In the genomic region with DNA sequence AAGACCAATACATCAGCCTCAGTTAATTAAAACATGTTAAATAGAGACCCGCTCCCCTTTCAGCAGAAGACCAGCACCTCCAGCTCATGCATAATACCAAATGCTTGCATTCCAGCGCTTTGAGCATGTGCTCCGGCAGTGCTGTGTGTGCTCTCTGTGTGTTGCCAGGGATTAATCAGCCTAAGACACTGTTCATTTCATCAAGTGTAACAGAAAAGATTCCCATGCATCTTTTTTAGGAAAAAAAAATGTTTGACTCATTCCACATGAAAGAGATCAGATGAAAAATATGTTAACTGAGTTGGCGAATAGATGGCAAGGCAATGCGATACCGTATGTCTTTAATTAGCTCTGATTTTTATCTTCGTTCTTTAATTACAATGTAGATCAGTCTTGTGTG, we compare ENCODE assay signal across 15 cellular contexts.
A peak's percentile ranks its signal among the peaks of the same experiment; 100 is the strongest.
DNase-seq lines count a peak whose midpoint lies in the region; ATAC-seq and TF ChIP-seq lines count a peak whose summit lies in the region.
"Had no signal": no experiment of that assay in that cellular context is flagged by ENCODE, and none has a peak within 500 bp of the region (broad histone marks: within the 10 kb centered on the region; RNA-seq: fewer than 3 reads in every experiment).

No MANE protein-coding gene starts in this region.

- no peak for TF ChIP-seq CTCF in foreskin fibroblast (IDR thresholded peaks at IDR 0.05; ENCODE audit: low read depth, low read length)

- no peaks in the 10 kb centered on the region for H3K27me3 Mint-ChIP-seq in activated CD8-positive, alpha-beta T cell treated with anti-CD3 and anti-CD28 coated beads, Interleukin-2, amount 10 ng/mL, durations not matched to agents 7 days and 5 days (ENCODE audit: low read depth)
- H3K27me3 Mint-ChIP-seq: progenitor cell of endocrine pancreas had no signal

- POLR2A ChIA-PET in activated CD8-positive, alpha-beta T cell treated with anti-CD3 and anti-CD28 coated beads, Interleukin-2, amount 10 ng/mL, durations not matched to agents 7 days and 5 days (lab: Charles Lee), result interaction anchor here (1.4 kb wide), 1 partner anchor 29 kb away, joined by 6 read pairs; no protein-coding TSS in a partner anchor

- ATAC-seq in activated CD8-positive, alpha-beta T cell treated with anti-CD3 and anti-CD28 coated beads, Interleukin-2, amount 10 ng/mL, durations not matched to agents 7 days and 5 days, result no peak
- ATAC-seq in GM19397 (IDR thresholded peaks at IDR 0.05; ENCODE audit: unreplicated experiment), result no peak

- H3K9ac ChIP-seq in adipocyte (ENCODE audit: low read length), result no peak overlapping the region

- H3K36me3 Mint-ChIP-seq in activated CD8-positive, alpha-beta T cell treated with anti-CD3 and anti-CD28 coated beads, Interleukin-2, amount 10 ng/mL, durations not matched to agents 7 days and 5 days (ENCODE audit: low read depth), result peaks cover 36% of the 10 kb centered on the region

- H3K4me3 ChIP-seq in adipocyte (ENCODE audit: low read length) (no peak overlapping the region), foreskin fibroblast (ENCODE audit: low read depth in 1 of 2, low read length in 2 of 2) (no peak overlapping the region)
- H3K4me3 ChIP-seq: SJSA1 had no signal

- DNase-seq in AG08396 (ENCODE audit: low spot score) (peak; percentile 61), GM03348 (ENCODE audit: low spot score) (peak; percentile 84), adipocyte (ENCODE audit: low read depth) (peak; percentile 64), foreskin fibroblast (peak; percentile 83 to 90), T-helper 1 cell (no peak), 8988T (no peak)
- DNase-seq in activated CD8-positive, alpha-beta T cell treated with anti-CD3 and anti-CD28 coated beads, Interleukin-2, amount 10 ng/mL, durations not matched to agents 7 days and 5 days, result no peak
- DNase-seq: cerebellar nuclear complex, kidney glomerular epithelial cell, NCI-H1092, NCI-H2171 treated with DMSO at 0.1 percent for 48 hours, substantia nigra had no signal

- no peaks in the 10 kb centered on the region for H3K9me3 Mint-ChIP-seq in activated CD8-positive, alpha-beta T cell treated with anti-CD3 and anti-CD28 coated beads, Interleukin-2, amount 10 ng/mL, durations not matched to agents 7 days and 5 days (ENCODE audit: insufficient read depth)

- no peaks in the 10 kb centered on the region for H3K9me3 ChIP-seq in adipocyte (ENCODE audit: control insufficient read depth, low read length)
- H3K9me3 ChIP-seq: SJSA1 had no signal

- no peak overlapping the region for H3K27ac Mint-ChIP-seq in activated CD8-positive, alpha-beta T cell treated with anti-CD3 and anti-CD28 coated beads, Interleukin-2, amount 10 ng/mL, durations not matched to agents 7 days and 5 days
- H3K27ac Mint-ChIP-seq: progenitor cell of endocrine pancreas had no signal

- no peak overlapping the region for H3K4me3 Mint-ChIP-seq in activated CD8-positive, alpha-beta T cell treated with anti-CD3 and anti-CD28 coated beads, Interleukin-2, amount 10 ng/mL, durations not matched to agents 7 days and 5 days

- CTCF ChIA-PET in activated CD8-positive, alpha-beta T cell treated with anti-CD3 and anti-CD28 coated beads, Interleukin-2, amount 10 ng/mL, durations not matched to agents 7 days and 5 days (lab: Charles Lee), result interaction anchor here (0.8 to 2.2 kb wide), 5 partner anchors 11 to 157 kb away, joined by 3 to 6 read pairs (median 3); no protein-coding TSS in a partner anchor

- peaks cover 5% of the 10 kb centered on the region for H3K4me1 ChIP-seq in adipocyte (ENCODE audit: control insufficient read depth, insufficient read depth, low read length)

- peaks cover 10% of the 10 kb centered on the region for H3K36me3 ChIP-seq in adipocyte (ENCODE audit: control insufficient read depth, insufficient read depth, low read length, severe bottlenecking)

- H3K4me1 Mint-ChIP-seq in activated CD8-positive, alpha-beta T cell treated with anti-CD3 and anti-CD28 coated beads, Interleukin-2, amount 10 ng/mL, durations not matched to agents 7 days and 5 days (ENCODE audit: low read depth), result peaks cover 76% of the 10 kb centered on the region

- H3K27me3 ChIP-seq in adipocyte (replicated peaks; ENCODE audit: control insufficient read depth, insufficient read depth, low read length), result no peaks in the 10 kb centered on the region
- H3K27me3 ChIP-seq: SJSA1 had no signal

Comparison
In these comparisons a context has a peak if more than half of its experiments do, and no peak if none do; other contexts are left out.
1. DNase-seq: peak in AG08396 (single experiment), GM03348 (single experiment), adipocyte (single experiment) and foreskin fibroblast (2 of 2); none in activated CD8-positive, alpha-beta T cell treated with anti-CD3 and anti-CD28 coated beads, Interleukin-2, amount 10 ng/mL, durations not matched to agents 7 days and 5 days (single experiment), T-helper 1 cell (0 of 5) and 8988T (single experiment).